Comparison of ENCODE assay signal across 8 cellular contexts in the genomic region with DNA sequence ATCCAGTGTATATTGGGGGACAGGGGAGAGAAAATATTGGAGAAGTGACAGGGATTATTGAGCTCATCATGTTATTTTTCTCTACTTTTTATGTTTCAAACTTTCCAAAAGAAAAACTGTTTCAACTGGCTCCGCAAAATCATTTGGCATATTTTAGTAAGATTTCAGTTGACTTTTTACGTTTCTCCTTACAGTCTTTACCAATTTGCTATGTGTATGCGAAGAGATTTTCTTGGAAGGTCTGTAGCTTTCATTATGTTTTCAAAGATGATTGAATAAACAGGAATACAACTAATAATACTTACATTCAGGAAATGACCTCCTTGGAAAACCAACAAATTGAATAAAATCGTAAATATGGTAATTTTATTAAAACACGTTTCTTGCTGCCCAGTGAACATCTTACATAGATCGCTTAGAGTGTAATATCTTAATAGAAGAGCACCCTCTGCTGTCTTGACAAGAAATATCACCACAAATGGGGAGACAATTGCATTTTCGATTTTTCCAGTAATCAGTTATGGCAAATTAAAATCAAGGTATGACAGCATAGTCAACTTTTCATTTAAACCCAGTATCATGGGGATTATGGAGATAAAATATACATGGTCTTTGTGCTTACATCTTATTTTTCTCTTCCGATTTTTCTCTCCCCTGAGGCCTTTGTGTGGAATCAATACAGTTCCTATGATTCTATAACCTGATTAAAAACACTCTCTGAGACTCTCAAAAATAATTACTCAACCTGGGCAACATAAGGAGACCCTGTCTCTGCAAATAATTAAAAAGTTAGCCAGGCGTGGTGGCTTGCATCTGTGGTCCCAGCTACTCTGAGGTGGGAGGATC. TPM values are rescaled to one million over a fixed set of nuclear protein-coding genes. Genes with fewer than 3 reads are reported as not detected.
DNase-seq lines count a peak whose midpoint lies in the region; ATAC-seq and TF ChIP-seq lines count a peak whose summit lies in the region.

No MANE protein-coding gene starts in this region.

- ATAC-seq in HG03159 (IDR thresholded peaks at IDR 0.05; ENCODE audit: unreplicated experiment) = peak; percentile 85
- peak; percentile 36 to 43 for ATAC-seq in stimulated activated naive B cell treated with anti-CD40 and anti-IgM and Interleukin-4, amounts not matched to agents 10 μg/mL and 1 μg/mL and 100 μg/mL, for 72 hours (replicated peaks)
- ATAC-seq in activated T-helper 17 cell treated with anti-CD3 and anti-CD28 coated beads, Interleukin-2, amount 50 U/mL, for 72 hours (replicated peaks) = no peak

- H3K27ac Mint-ChIP-seq in stimulated activated naive B cell treated with anti-CD40 and anti-IgM and Interleukin-4, amounts not matched to agents 10 μg/mL and 1 μg/mL and 100 μg/mL, for 72 hours = no peak overlapping the region
- H3K27ac Mint-ChIP-seq in activated naive CD4-positive, alpha-beta T cell treated with anti-CD3 and anti-CD28 coated beads for 36 hours = no peak overlapping the region
- H3K27ac Mint-ChIP-seq in activated T-helper 17 cell treated with anti-CD3 and anti-CD28 coated beads, Interleukin-2, amount 50 U/mL, for 72 hours = no peak overlapping the region

- POLR2A ChIA-PET in GM10248 (lab: Yijun Ruan, JAX) = no interaction called here

- TF ChIP-seq CTCF in GM10248 (IDR thresholded peaks at IDR 0.05; ENCODE audit: control extremely low read depth, extremely low read depth, low read depth, missing control alignments) (peak; percentile 31), lower leg skin (IDR thresholded peaks at IDR 0.05) (no peak)

- WGBS in lower leg skin, 2 donors = 26 to 30% methylated on average over 9 of the region's 9 CpGs

- intact Hi-C loops in activated naive CD4-positive, alpha-beta T cell treated with anti-CD3 and anti-CD28 coated beads for 36 hours (cut with micrococcal nuclease) = loop anchor here (1.0 kb wide), 2 partner anchors 85 to 421 kb away; no protein-coding TSS in a partner anchor
- intact Hi-C loops in lower leg skin (cut with DNase I; ENCODE audit: low total_unique reads) = no loop called here

- H3K27me3 Mint-ChIP-seq in stimulated activated naive B cell treated with anti-CD40 and anti-IgM and Interleukin-4, amounts not matched to agents 10 μg/mL and 1 μg/mL and 100 μg/mL, for 72 hours = no peaks in the 10 kb centered on the region
- no peaks in the 10 kb centered on the region for H3K27me3 Mint-ChIP-seq in activated naive CD4-positive, alpha-beta T cell treated with anti-CD3 and anti-CD28 coated beads for 36 hours (ENCODE audit: low read depth)
- H3K27me3 Mint-ChIP-seq in activated T-helper 17 cell treated with anti-CD3 and anti-CD28 coated beads, Interleukin-2, amount 50 U/mL, for 72 hours = no peaks in the 10 kb centered on the region

- no peaks in the 10 kb centered on the region for H3K36me3 Mint-ChIP-seq in stimulated activated naive B cell treated with anti-CD40 and anti-IgM and Interleukin-4, amounts not matched to agents 10 μg/mL and 1 μg/mL and 100 μg/mL, for 72 hours
- no peaks in the 10 kb centered on the region for H3K36me3 Mint-ChIP-seq in activated naive CD4-positive, alpha-beta T cell treated with anti-CD3 and anti-CD28 coated beads for 36 hours (ENCODE audit: low read depth)
- H3K36me3 Mint-ChIP-seq in activated T-helper 17 cell treated with anti-CD3 and anti-CD28 coated beads, Interleukin-2, amount 50 U/mL, for 72 hours (ENCODE audit: low read depth) = no peaks in the 10 kb centered on the region

- no peak overlapping the region for H3K4me3 ChIP-seq in lower leg skin (ENCODE audit: low read depth, poor library complexity, severe bottlenecking)

- no peak for TF ChIP-seq POLR2A in lower leg skin (IDR thresholded peaks at IDR 0.05)

- H3K4me3 Mint-ChIP-seq in stimulated activated naive B cell treated with anti-CD40 and anti-IgM and Interleukin-4, amounts not matched to agents 10 μg/mL and 1 μg/mL and 100 μg/mL, for 72 hours = no peak overlapping the region
- H3K4me3 Mint-ChIP-seq in activated naive CD4-positive, alpha-beta T cell treated with anti-CD3 and anti-CD28 coated beads for 36 hours = no peak overlapping the region
- H3K4me3 Mint-ChIP-seq in activated T-helper 17 cell treated with anti-CD3 and anti-CD28 coated beads, Interleukin-2, amount 50 U/mL, for 72 hours = no peak overlapping the region

- DNase-seq in GM10248 (ENCODE audit: extremely low spot score) = peak; percentile 33
- peak; percentile 52 for DNase-seq in SK-N-DZ (ENCODE audit: low spot score)
- peak; percentile 17 for DNase-seq in foreskin melanocyte
- no peak for DNase-seq in stimulated activated naive B cell treated with anti-CD40 and anti-IgM and Interleukin-4, amounts not matched to agents 10 μg/mL and 1 μg/mL and 100 μg/mL, for 72 hours
- no peak for DNase-seq in activated naive CD4-positive, alpha-beta T cell treated with anti-CD3 and anti-CD28 coated beads for 36 hours
- no peak for DNase-seq in lower leg skin (ENCODE audit: low spot score in 2 of 2)

- no peaks in the 10 kb centered on the region for H3K4me1 Mint-ChIP-seq in stimulated activated naive B cell treated with anti-CD40 and anti-IgM and Interleukin-4, amounts not matched to agents 10 μg/mL and 1 μg/mL and 100 μg/mL, for 72 hours
- no peaks in the 10 kb centered on the region for H3K4me1 Mint-ChIP-seq in activated naive CD4-positive, alpha-beta T cell treated with anti-CD3 and anti-CD28 coated beads for 36 hours (ENCODE audit: low read depth)
- H3K4me1 Mint-ChIP-seq in activated T-helper 17 cell treated with anti-CD3 and anti-CD28 coated beads, Interleukin-2, amount 50 U/mL, for 72 hours = no peaks in the 10 kb centered on the region

- H3K9me3 Mint-ChIP-seq in stimulated activated naive B cell treated with anti-CD40 and anti-IgM and Interleukin-4, amounts not matched to agents 10 μg/mL and 1 μg/mL and 100 μg/mL, for 72 hours = peaks cover 0 to 2% of the 10 kb centered on the region in 2 donors
- H3K9me3 Mint-ChIP-seq in activated naive CD4-positive, alpha-beta T cell treated with anti-CD3 and anti-CD28 coated beads for 36 hours = peaks cover 4% of the 10 kb centered on the region
- H3K9me3 Mint-ChIP-seq in activated T-helper 17 cell treated with anti-CD3 and anti-CD28 coated beads, Interleukin-2, amount 50 U/mL, for 72 hours = peaks cover 4% of the 10 kb centered on the region

- CTCF ChIA-PET in GM10248 (lab: Yijun Ruan, JAX) = interaction anchor here (0.7 to 3.9 kb wide), 7 partner anchors 11 to 92 kb away, joined by 3 to 73 read pairs (median 4); no protein-coding TSS in a partner anchor
- CTCF ChIA-PET in activated naive CD4-positive, alpha-beta T cell treated with anti-CD3 and anti-CD28 coated beads for 36 hours (lab: Charles Lee) = interaction anchor here (0.8 kb wide), 3 partner anchors 79 to 422 kb away, joined by 3 to 4 read pairs (median 3); no protein-coding TSS in a partner anchor

RNA-seq across cellular contexts. Expression of a gene that starts 43.1 kb away (rescaled TPM):
- not detected in 2 replicates for polyA plus RNA-seq in SK-N-DZ (2014; cell fraction: cytosol; rRNA removed)
- not detected in 2 replicates for polyA plus RNA-seq in SK-N-DZ (2014; cell fraction: nucleus; rRNA removed)
- total RNA-seq in activated naive CD4-positive, alpha-beta T cell treated with anti-CD3 and anti-CD28 coated beads for 36 hours = not detected
- not detected for total RNA-seq in lower leg skin
- not detected for total RNA-seq in activated T-helper 17 cell treated with anti-CD3 and anti-CD28 coated beads, Interleukin-2, amount 50 U/mL, for 72 hours

Comparison
In these comparisons a context has a peak if more than half of its experiments do, and no peak if none do; other contexts are left out.
1. DNase-seq: peak in GM10248 (single experiment), SK-N-DZ (single experiment) and foreskin melanocyte (single experiment); none in stimulated activated naive B cell treated with anti-CD40 and anti-IgM and Interleukin-4, amounts not matched to agents 10 μg/mL and 1 μg/mL and 100 μg/mL, for 72 hours (single experiment), activated naive CD4-positive, alpha-beta T cell treated with anti-CD3 and anti-CD28 coated beads for 36 hours (single experiment) and lower leg skin (0 of 2).